ENCODE assay signal across 1 cellular context in genomic region chr1:42680921-42681683, GRCh38.
A peak's percentile ranks its signal among the peaks of the same experiment; 100 is the strongest.
TF ChIP-seq lines count a peak whose summit lies in the region.

No MANE protein-coding gene starts in this region.

TF ChIP-seq in K562, 482 proteins besides CTCF, POLR2A, EP300 and RAD21 (continued from another document and continues in another):
- TF ChIP-seq ZNF407 (IDR thresholded peaks at IDR 0.05; ENCODE audit: low read depth), result no peak
- no peak for TF ChIP-seq THAP12 (CRISPR knock-in tag; IDR thresholded peaks at IDR 0.05)
- TF ChIP-seq KLF10 (CRISPR knock-in tag; IDR thresholded peaks at IDR 0.05), result no peak
- peak in 1 of 2 experiments; percentile 22; a peak in 1 of 4 replicates for TF ChIP-seq MLLT1 (IDR thresholded peaks at IDR 0.05)
- TF ChIP-seq ZNF668 (CRISPR knock-in tag; IDR thresholded peaks at IDR 0.05), result no peak
- no peak for TF ChIP-seq CREM (IDR thresholded peaks at IDR 0.05; ENCODE audit: low read depth)
- no peak for TF ChIP-seq MGA (IDR thresholded peaks at IDR 0.05)
- TF ChIP-seq ZNF274 (IDR thresholded peaks at IDR 0.05; ENCODE audit: borderline replicate concordance, low read depth, low read length), result no peak
- no peak for TF ChIP-seq ATF3 (IDR thresholded peaks at IDR 0.05)
- TF ChIP-seq ATF3 (CRISPR knock-in tag; conservative IDR thresholded peaks at IDR 0.05), result 0 out of 2 replicates have a peak, but pooled peaks have one; percentile 30
- no peak for TF ChIP-seq FOXP1 (CRISPR knock-in tag; IDR thresholded peaks at IDR 0.05)
- TF ChIP-seq HOMEZ (CRISPR knock-in tag; IDR thresholded peaks at IDR 0.05), result no peak
- TF ChIP-seq TAL1 (IDR thresholded peaks at IDR 0.05), result no peak; the same call in 1 of the 2 replicates
- no peak for TF ChIP-seq ZNF124 (CRISPR knock-in tag; IDR thresholded peaks at IDR 0.05)
- TF ChIP-seq IRF1 (CRISPR knock-in tag; IDR thresholded peaks at IDR 0.05; ENCODE audit: borderline replicate concordance), result no peak
- no peak for TF ChIP-seq HDGF (IDR thresholded peaks at IDR 0.05)
- TF ChIP-seq STAT5B (CRISPR knock-in tag; IDR thresholded peaks at IDR 0.05), result no peak
- no peak for TF ChIP-seq MCM5 (IDR thresholded peaks at IDR 0.05; ENCODE audit: low read depth)
- TF ChIP-seq POLR3G (IDR thresholded peaks at IDR 0.05; ENCODE audit: extremely low read depth, insufficient read length, insufficient replicate concordance), result no peak
- no peak for TF ChIP-seq HINFP (tag; conservative IDR thresholded peaks at IDR 0.05; ENCODE audit: low read depth)
